In the genomic region with DNA sequence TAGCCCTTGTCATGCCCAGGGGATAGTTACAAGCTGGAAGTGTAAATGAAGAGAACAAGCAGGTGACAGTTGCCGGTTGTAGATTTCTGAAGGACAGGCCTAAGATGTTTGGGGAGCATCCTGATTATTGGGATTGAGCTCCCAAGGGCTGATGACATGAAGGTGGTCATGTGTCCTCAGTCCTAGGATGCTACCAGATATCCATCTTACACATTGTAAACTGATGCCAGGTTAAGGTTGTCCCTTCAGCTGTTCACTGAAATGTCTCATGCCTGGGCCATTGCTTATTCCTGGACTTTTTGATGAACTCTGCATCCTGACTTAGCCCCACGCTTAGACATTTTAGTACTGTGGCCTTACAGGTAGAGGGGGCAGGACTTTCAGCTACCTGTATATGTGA, we compare ENCODE assay signal across 7 cellular contexts. TPM values are rescaled to one million over a fixed set of nuclear protein-coding genes. Genes with fewer than 3 reads are reported as not detected.
DNase-seq lines count a peak whose midpoint lies in the region; ATAC-seq, FAIRE-seq and TF ChIP-seq lines count a peak whose summit lies in the region.

No MANE protein-coding gene starts in this region.

- FAIRE-seq in GM12891 (lab: Jason Lieb, UNC): no peak

- H3K27me3 Mint-ChIP-seq in T-cell: no peaks in the 10 kb centered on the region

- TF ChIP-seq POLR2A in GM12891 (IDR thresholded peaks at IDR 0.05; ENCODE audit: low read depth, low read length): no peak

- peak overlapping the region; percentile 90 for H3K4me2 ChIP-seq in fibroblast of lung (ENCODE audit: extremely low read depth, insufficient read depth, low read length)

- no peaks in the 10 kb centered on the region for H3K36me3 ChIP-seq in fibroblast of lung (ENCODE audit: control insufficient read depth, insufficient read depth, low read length)

- H3K4me1 Mint-ChIP-seq in T-cell: peaks cover 38 to 60% (median 47%) of the 10 kb centered on the region in 3 donors

- no peaks in the 10 kb centered on the region for H3K27me3 ChIP-seq in fibroblast of lung (ENCODE audit: control insufficient read depth, insufficient read depth, low read length)

- H3K4me3 Mint-ChIP-seq in T-cell: peak overlapping the region; percentile 72 to 84 (median 83)

- no peak overlapping the region for H3K9ac ChIP-seq in fibroblast of lung (ENCODE audit: insufficient read depth, low read length)

- no peaks in the 10 kb centered on the region for H3K9me3 ChIP-seq in fibroblast of lung (ENCODE audit: control insufficient read depth, insufficient read depth, low read depth, low read length)

- POLR2A ChIA-PET in T-cell (lab: Charles Lee): interaction anchor here in 1 of 2 donors (0.6 kb wide), 2 partner anchors 94 to 171 kb away, joined by 7 read pairs; no protein-coding TSS in a partner anchor

- H3K9me3 Mint-ChIP-seq in T-cell: no peaks in the 10 kb centered on the region

- H3K27ac Mint-ChIP-seq in T-cell: peak overlapping the region; percentile 39 to 87

- no peak overlapping the region for H2AFZ ChIP-seq in fibroblast of lung (ENCODE audit: low read length)

- no peak for ATAC-seq in T-cell (replicated peaks in 1 of 4)
- no peak for ATAC-seq in GM18858 (IDR thresholded peaks at IDR 0.05; ENCODE audit: unreplicated experiment)

- H3K27ac ChIP-seq in fibroblast of lung (ENCODE audit: insufficient read depth, low read length) (no peak overlapping the region), skin epidermis (peak overlapping the region in 13 of 21 experiments; percentile 2 to 100 (median 91)), substantia nigra (ENCODE audit: low read depth, low read length, poor library complexity, severe bottlenecking) (no peak overlapping the region)

- CTCF ChIA-PET in T-cell (lab: Charles Lee): interaction anchor here (0.5 to 1.3 kb wide), 3 partner anchors 55 to 184 kb away, joined by 4 to 5 read pairs (median 4); no protein-coding TSS in a partner anchor

- H3K36me3 Mint-ChIP-seq in T-cell: no peaks in the 10 kb centered on the region

- no peak for TF ChIP-seq CTCF in fibroblast of lung (conservative IDR thresholded peaks at IDR 0.05 in 1 of 2, IDR thresholded peaks at IDR 0.05 in 1 of 2; ENCODE audit: low read depth in 1 of 2, low read length in 2 of 2)

- no peaks in the 10 kb centered on the region for H4K20me1 ChIP-seq in fibroblast of lung (ENCODE audit: control insufficient read depth, extremely low read depth, insufficient read depth, low read length)

- peak overlapping the region in 3 of 4 experiments; percentile 61 to 79 (median 74) for H3K4me3 ChIP-seq in fibroblast of lung (replicated peaks in 1 of 4; ENCODE audit: control extremely low read depth in 1 of 4, insufficient read depth in 1 of 4, low read depth in 3 of 4, low read length in 4 of 4)
- peak overlapping the region in 5 of 7 experiments; percentile 69 to 93 (median 91) for H3K4me3 ChIP-seq in skin epidermis

- DNase-seq in GM12891 (ENCODE audit: insufficient read length, low spot score): no peak
- DNase-seq in T-cell: no peak
- no peak for DNase-seq in fibroblast of lung (ENCODE audit: low read depth in 2 of 2)
- DNase-seq in GF-D8 (lab: John Stamatoyannopoulos, UW): no peak
- DNase-seq in substantia nigra (lab: John Stamatoyannopoulos, UW): no peak

- H3K4me1 ChIP-seq in fibroblast of lung (ENCODE audit: control insufficient read depth, extremely low read depth, insufficient read depth, low read length): peaks cover 5% of the 10 kb centered on the region

- H3K79me2 ChIP-seq in fibroblast of lung (ENCODE audit: control insufficient read depth, insufficient read depth, low read length): peaks cover 33% of the 10 kb centered on the region

TF ChIP-seq in GM12891, 5 proteins besides CTCF, POLR2A, EP300 and RAD21:
- TF ChIP-seq POLR2AphosphoS5 (IDR thresholded peaks at IDR 0.05; ENCODE audit: low read depth, low read length): 0 out of 2 replicates have a peak, but pooled peaks have one; percentile 21
- TF ChIP-seq PAX5 (IDR thresholded peaks at IDR 0.05; ENCODE audit: insufficient read depth, low read length, severe bottlenecking): no peak
TF ChIP-seq in GM12891: peak in this region for 1.

RNA-seq across cellular contexts. Expression of a gene that starts 1.3 kb away (rescaled TPM):
- 67.6 TPM for polyA plus RNA-seq in GM12891 (2012; ENCODE audit: low read depth, missing spikeins)
- total RNA-seq in T-cell (100 to 1,000 TPM; 112 to 172 (median 145) TPM), fibroblast of lung (5.1 and 9.1 TPM in 2 replicates)
- polyA plus RNA-seq in fibroblast of lung: 3.9 and 5.5 TPM in 2 replicates
- 21.8 and 26.6 TPM in 2 replicates for polyA plus RNA-seq in fibroblast of lung (2012)
- 27.3 and 39.5 TPM in 2 replicates for polyA minus RNA-seq in fibroblast of lung (ENCODE audit: low replicate concordance)

RNA-seq across cellular contexts. Expression of a gene that starts 46.5 kb away (rescaled TPM):
- 3,026 TPM for polyA plus RNA-seq in GM12891 (2012; ENCODE audit: low read depth, missing spikeins)
- 100 to 1,000 TPM; 673 to 863 (median 774) TPM for total RNA-seq in T-cell
- total RNA-seq in fibroblast of lung: 940 and 1,161 TPM in 2 replicates
- polyA plus RNA-seq in fibroblast of lung: 7,057 and 8,825 TPM in 2 replicates
- 2,753 and 3,748 TPM in 2 replicates for polyA plus RNA-seq in fibroblast of lung (2012)
- 787 and 804 TPM in 2 replicates for polyA minus RNA-seq in fibroblast of lung (ENCODE audit: low replicate concordance)

Comparison
In these comparisons a context has a peak if more than half of its experiments do, and no peak if none do; other contexts are left out.
1. H3K27ac ChIP-seq: peak in skin epidermis (13 of 21); none in fibroblast of lung (single experiment) and substantia nigra (single experiment).
2. RNA of a gene that starts 1.3 kb away (total RNA-seq): 112 to 172 TPM in T-cell; 5.1 to 9.1 TPM in fibroblast of lung; every median in the first group is over 10 times any median in the second.